ENCODE assay signal across 8 cellular contexts in the genomic region with DNA sequence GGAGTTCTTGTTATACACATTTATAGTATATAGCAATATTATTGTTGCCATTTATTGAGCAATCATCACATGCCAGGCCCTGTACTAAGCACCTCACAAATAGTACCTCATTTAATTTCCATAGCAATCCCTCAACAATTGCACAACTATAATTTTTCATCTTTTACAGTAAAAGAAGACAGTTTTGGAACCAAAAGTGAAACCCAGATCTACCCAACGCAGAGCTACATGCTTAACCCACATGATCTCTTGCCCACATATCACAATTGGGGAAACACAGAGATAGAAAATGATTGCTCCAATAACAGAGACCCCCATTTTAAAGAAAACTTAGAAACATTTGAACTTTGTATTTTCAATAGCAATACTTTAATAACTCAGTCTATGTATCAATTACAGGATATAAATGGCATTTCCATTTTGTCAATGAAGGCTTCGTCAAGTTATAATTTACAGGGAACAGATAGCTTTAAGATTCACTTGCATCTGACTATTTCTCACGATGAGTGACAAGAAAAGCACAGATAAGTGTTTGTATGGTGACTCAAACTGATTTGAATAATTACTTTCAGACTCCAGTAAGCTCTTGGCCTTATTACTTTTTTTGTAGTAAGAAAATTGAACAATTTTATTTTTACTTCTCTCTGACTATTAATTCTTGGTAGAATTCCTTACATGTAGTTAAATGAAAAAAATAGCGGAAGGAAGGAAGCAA. TPM values are rescaled to one million over a fixed set of nuclear protein-coding genes. Genes with fewer than 3 reads are reported as not detected.
DNase-seq lines count a peak whose midpoint lies in the region; ATAC-seq and TF ChIP-seq lines count a peak whose summit lies in the region.

No MANE protein-coding gene starts in this region.

- no peak overlapping the region for H2BK15ac ChIP-seq in IMR-90 (ENCODE audit: low read depth, low read length)

- H3K4me2 ChIP-seq in IMR-90 (ENCODE audit: low read depth, low read length): no peak overlapping the region

- no TSS peak for BruUV-seq in IMR-90 (replicated peaks; lab: Mats Ljungman, UMichigan)

- H2AK5ac ChIP-seq in IMR-90 (ENCODE audit: low read depth, low read length): no peak overlapping the region

- intact Hi-C loops in IMR-90 (cut with micrococcal nuclease): no loop called here

- no peak overlapping the region for H2BK5ac ChIP-seq in IMR-90 (ENCODE audit: low read depth, low read length, poor library complexity, severe bottlenecking)

- H4K5ac ChIP-seq in IMR-90 (ENCODE audit: low read depth, low read length): no peak overlapping the region

- H3K4me3 ChIP-seq in IMR-90 (ENCODE audit: insufficient read depth, low read depth, low read length): no peak overlapping the region

- no peaks in the 10 kb centered on the region for H3K27me3 ChIP-seq in IMR-90 (ENCODE audit: control insufficient read depth, insufficient read depth, low read length)

- dilution Hi-C loops in IMR-90 (cut with HindIII; ENCODE audit: low sequenced_read_pairs, unreplicated experiment): no loop called here

- H3K14ac ChIP-seq in IMR-90 (replicated peaks; ENCODE audit: low read depth, low read length): no peak overlapping the region

- CTCF ChIA-PET in IMR-90 (lab: Yijun Ruan, JAX): no interaction called here

- no peak for DNase-seq in IMR-90
- peak; percentile 51 for DNase-seq in fibroblast of peridontal ligament (ENCODE audit: extremely low read depth)
- DNase-seq in NCI-H2171 treated with DMSO at 0.1 percent for 48 hours (lab: John Stamatoyannopoulos, UW): no peak
- no peak for DNase-seq in NCI-H128 (lab: John Stamatoyannopoulos, UW; ENCODE audit: unreplicated experiment)
- DNase-seq in NCI-H2227 (lab: John Stamatoyannopoulos, UW; ENCODE audit: unreplicated experiment): no peak
- no peak for DNase-seq in stimulated activated naive CD8-positive, alpha-beta T cell treated with anti-CD3 and anti-CD28 coated beads, Interleukin-15, Interleukin-2, amounts not matched to agents 100 U/mL and 50 U/mL, for 24 hours

- H3K18ac ChIP-seq in IMR-90 (ENCODE audit: low read depth, low read length): no peak overlapping the region

- H3K9ac ChIP-seq in IMR-90 (ENCODE audit: low read depth, low read length): no peak overlapping the region

- no peak overlapping the region for H4K8ac ChIP-seq in IMR-90 (ENCODE audit: low read depth in 2 of 2, low read length in 2 of 2)

- no peak overlapping the region for H2BK20ac ChIP-seq in IMR-90 (ENCODE audit: low read depth, low read length)

- no peak overlapping the region for H2AFZ ChIP-seq in IMR-90 (replicated peaks; ENCODE audit: low read length, poor library complexity)

- no peak for TF ChIP-seq CTCF in IMR-90 (conservative IDR thresholded peaks at IDR 0.05; ENCODE audit: low read depth, low read length)

- peak; percentile 88 for ATAC-seq in GM18498 (IDR thresholded peaks at IDR 0.05; ENCODE audit: unreplicated experiment)
- ATAC-seq in GM21576 (IDR thresholded peaks at IDR 0.05; ENCODE audit: unreplicated experiment): peak; percentile 77
- ATAC-seq in IMR-90 (ENCODE audit: low read depth): no peak
- ATAC-seq in stimulated activated naive CD8-positive, alpha-beta T cell treated with anti-CD3 and anti-CD28 coated beads, Interleukin-15, Interleukin-2, amounts not matched to agents 100 U/mL and 50 U/mL, for 24 hours: no peak

- WGBS in IMR-90 (ENCODE audit: extremely low coverage in 2 of 2, insufficient read length in 1 of 2), 2 experiments: 100% methylated on average over 1 of the region's 4 CpGs; no CpG with 5 or more reads in 1 of the 2 experiments

- no peaks in the 10 kb centered on the region for H3K36me3 ChIP-seq in IMR-90 (ENCODE audit: control insufficient read depth, insufficient read depth, low read length)

- no peaks in the 10 kb centered on the region for H3K4me1 ChIP-seq in IMR-90 (ENCODE audit: control insufficient read depth, insufficient read depth, low read length)

- TF ChIP-seq POLR2A in IMR-90 (IDR thresholded peaks at IDR 0.05; ENCODE audit: low read depth, low read length): no peak

- no peak overlapping the region for H3K27ac ChIP-seq in IMR-90 (ENCODE audit: insufficient read depth, low read length)

- no peak overlapping the region for H2BK120ac ChIP-seq in IMR-90 (ENCODE audit: low read depth, low read length)

- H3K23ac ChIP-seq in IMR-90 (ENCODE audit: low read depth, low read length): no peak overlapping the region

- H4K20me1 ChIP-seq in IMR-90 (ENCODE audit: insufficient read depth, low read length): no peaks in the 10 kb centered on the region

- in situ Hi-C loops in IMR-90 (cut with MboI; ENCODE audit: low sequenced_read_pairs): no loop called here

- no peak overlapping the region for H3K56ac ChIP-seq in IMR-90 (ENCODE audit: extremely low read depth, insufficient read depth, low read length)

- H3K9me1 ChIP-seq in IMR-90 (ENCODE audit: insufficient read depth, low read length): no peaks in the 10 kb centered on the region

- H3K79me1 ChIP-seq in IMR-90 (ENCODE audit: low read depth in 1 of 2, low read length in 2 of 2): no peaks in the 10 kb centered on the region

- no peak overlapping the region for H2AK9ac ChIP-seq in IMR-90 (replicated peaks; ENCODE audit: low read depth, low read length, poor library complexity)

- no peak overlapping the region for H4K91ac ChIP-seq in IMR-90 (ENCODE audit: insufficient read depth, low read depth, low read length)

- TF ChIP-seq RAD21 in IMR-90 (IDR thresholded peaks at IDR 0.05; ENCODE audit: low read length): no peak

- no peaks in the 10 kb centered on the region for H3K9me3 ChIP-seq in IMR-90 (ENCODE audit: control insufficient read depth, insufficient read depth, low read length)

- POLR2A ChIA-PET in IMR-90 (lab: Charles Lee; ENCODE audit: unreplicated experiment): no interaction called here

- no peak overlapping the region for H3K4ac ChIP-seq in IMR-90 (ENCODE audit: low read depth, low read length)

TF ChIP-seq in IMR-90, 13 proteins besides CTCF, POLR2A, EP300 and RAD21:
- TF ChIP-seq CEBPB (IDR thresholded peaks at IDR 0.05; ENCODE audit: low read depth, low read length) (peak; percentile 53; the same call in 1 of the 2 replicates), MAFK (IDR thresholded peaks at IDR 0.05; ENCODE audit: low read depth, low read length) (no peak)
TF ChIP-seq in IMR-90: peak in this region for 1.

RNA-seq across cellular contexts. Expression of gene CCDC50, which starts 38.7 kb away (rescaled TPM):
- total RNA-seq in IMR-90 (2012; rRNA removed): 63.1 and 110 TPM in 2 replicates
- polyA plus RNA-seq in IMR-90 (2012; rRNA removed): 57.7 and 59.0 TPM in 2 replicates
- polyA plus RNA-seq in IMR-90 (2012; cell fraction: cytosol; rRNA removed): 37.1 and 54.2 TPM in 2 replicates
- 25.1 and 52.9 TPM in 2 replicates for polyA plus RNA-seq in IMR-90 (2012; cell fraction: nucleus; rRNA removed; ENCODE audit: low replicate concordance)

RNA-seq across cellular contexts. Expression of gene UTS2B, which starts 39.9 kb away (rescaled TPM):
- 0.72 and 0.83 TPM in 2 replicates for total RNA-seq in IMR-90 (2012; rRNA removed)
- polyA plus RNA-seq in IMR-90 (2012; rRNA removed): 0.56 and 0.79 TPM in 2 replicates
- 0.24 TPM in 2 replicates for polyA plus RNA-seq in IMR-90 (2012; cell fraction: cytosol; rRNA removed)
- 0.16 and 1.5 TPM in 2 replicates for polyA plus RNA-seq in IMR-90 (2012; cell fraction: nucleus; rRNA removed; ENCODE audit: low replicate concordance)

Comparison
In these comparisons a context has a peak if more than half of its experiments do, and no peak if none do; other contexts are left out.
1. ATAC-seq: peak in GM18498 (single experiment) and GM21576 (single experiment); none in IMR-90 (single experiment) and stimulated activated naive CD8-positive, alpha-beta T cell treated with anti-CD3 and anti-CD28 coated beads, Interleukin-15, Interleukin-2, amounts not matched to agents 100 U/mL and 50 U/mL, for 24 hours (single experiment).